Comparison of ENCODE assay signal across 12 cellular contexts in genomic region chr1:5508669-5509330, GRCh38.
DNase-seq lines count a peak whose midpoint lies in the region; ATAC-seq and TF ChIP-seq lines count a peak whose summit lies in the region.
"Had no signal": no experiment of that assay in that cellular context is flagged by ENCODE, and none has a peak within 500 bp of the region (broad histone marks: within the 10 kb centered on the region; RNA-seq: fewer than 3 reads in every experiment).

No MANE protein-coding gene starts in this region.

- no peaks in the 10 kb centered on the region for H3K36me3 ChIP-seq in mesendoderm (ENCODE audit: control insufficient read depth, insufficient read depth, low read length)
- no peaks in the 10 kb centered on the region for H3K36me3 ChIP-seq in upper lobe of right lung

- no peak overlapping the region for H3K4me2 ChIP-seq in mesendoderm (ENCODE audit: low read length)
- H3K4me2 ChIP-seq: GM23338 had no signal

- WGBS in mesendoderm (ENCODE audit: extremely low coverage, insufficient coverage, low lambda C conversion rate), result no CpG with 5 or more reads among the region's 14 CpGs

- TF ChIP-seq CTCF in foreskin keratinocyte (conservative IDR thresholded peaks at IDR 0.05) (no peak), upper lobe of right lung (IDR thresholded peaks at IDR 0.05) (no peak)

- H3K4me3 ChIP-seq in mesendoderm (ENCODE audit: low read length) (no peak overlapping the region), upper lobe of right lung (no peak overlapping the region)
- H3K4me3 ChIP-seq: GM23338 had no signal

- H3K4ac ChIP-seq in mesendoderm (ENCODE audit: low read depth, low read length), result no peak overlapping the region

- H3K4me1 ChIP-seq in foreskin keratinocyte (no peaks in the 10 kb centered on the region), mesendoderm (ENCODE audit: control insufficient read depth, low read depth, low read length) (no peaks in the 10 kb centered on the region), upper lobe of right lung (no peaks in the 10 kb centered on the region)

- H3K79me2 ChIP-seq in mesendoderm (ENCODE audit: control insufficient read depth, insufficient read depth, low read length), result no peaks in the 10 kb centered on the region

- no peak overlapping the region for H3K9ac ChIP-seq in mesendoderm (ENCODE audit: low read length)

- no peaks in the 10 kb centered on the region for H3K79me1 ChIP-seq in mesendoderm (ENCODE audit: low read length)

- H3K18ac ChIP-seq in mesendoderm (ENCODE audit: low read length), result no peak overlapping the region

- no peak overlapping the region for H3K23ac ChIP-seq in mesendoderm (ENCODE audit: low read length)

- DNase-seq in RPMI8226, result peak; percentile 44
- DNase-seq in foreskin keratinocyte, result peak in 1 of 2 donors; percentile 7
- DNase-seq in mesendoderm, result peak; percentile 28
- peak; percentile 51 for DNase-seq in upper lobe of right lung
- no peak for DNase-seq in activated CD4-positive, CD25-positive, alpha-beta regulatory T cell (lab: John Stamatoyannopoulos, UW)
- DNase-seq in cardiac septum (ENCODE audit: low spot score), result no peak
- DNase-seq: Calu3; CD4-positive, alpha-beta T cell; DMS 273 treated with DMSO at 0.1 percent for 48 hours; H7 had no signal

- H2BK5ac ChIP-seq in mesendoderm (ENCODE audit: low read length), result no peak overlapping the region

- ATAC-seq in foreskin keratinocyte (peak; percentile 35), upper lobe of right lung (no peak), GM21825 (IDR thresholded peaks at IDR 0.05; ENCODE audit: unreplicated experiment) (no peak)

- intact Hi-C loops in upper lobe of right lung (cut with DNase I), result no loop called here
- intact Hi-C loops in cardiac septum (cut with DNase I), result loop anchor here (2.0 kb wide), 1 partner anchor 238 kb away; no protein-coding TSS in a partner anchor

- H3K56ac ChIP-seq in mesendoderm (ENCODE audit: low read length), result no peak overlapping the region

- no peak overlapping the region for H4K5ac ChIP-seq in mesendoderm (ENCODE audit: low read length)

- H2BK120ac ChIP-seq in mesendoderm (ENCODE audit: low read depth, low read length), result no peak overlapping the region

- no peak overlapping the region for H2BK15ac ChIP-seq in mesendoderm (replicated peaks; ENCODE audit: low read depth)

- H3K9me3 ChIP-seq in upper lobe of right lung, result no peaks in the 10 kb centered on the region

- H3K27me3 ChIP-seq in foreskin keratinocyte (peaks cover 18% of the 10 kb centered on the region), mesendoderm (ENCODE audit: insufficient read depth, low read length, poor library complexity) (no peaks in the 10 kb centered on the region), upper lobe of right lung (peaks cover 31% of the 10 kb centered on the region)

- no peak overlapping the region for H3K27ac ChIP-seq in foreskin keratinocyte
- no peak overlapping the region for H3K27ac ChIP-seq in mesendoderm (ENCODE audit: low read depth, low read length)
- H3K27ac ChIP-seq in upper lobe of right lung, result no peak overlapping the region

- no peak overlapping the region for H2AK5ac ChIP-seq in mesendoderm (ENCODE audit: low read length)

- H4K8ac ChIP-seq in mesendoderm (ENCODE audit: low read depth, low read length), result no peak overlapping the region

Comparison
In these comparisons a context has a peak if more than half of its experiments do, and no peak if none do; other contexts are left out.
1. DNase-seq: peak in RPMI8226 (single experiment), mesendoderm (single experiment) and upper lobe of right lung (single experiment); none in activated CD4-positive, CD25-positive, alpha-beta regulatory T cell (0 of 4) and cardiac septum (single experiment).